ENCODE assay signal across 30 cellular contexts in the genomic region with DNA sequence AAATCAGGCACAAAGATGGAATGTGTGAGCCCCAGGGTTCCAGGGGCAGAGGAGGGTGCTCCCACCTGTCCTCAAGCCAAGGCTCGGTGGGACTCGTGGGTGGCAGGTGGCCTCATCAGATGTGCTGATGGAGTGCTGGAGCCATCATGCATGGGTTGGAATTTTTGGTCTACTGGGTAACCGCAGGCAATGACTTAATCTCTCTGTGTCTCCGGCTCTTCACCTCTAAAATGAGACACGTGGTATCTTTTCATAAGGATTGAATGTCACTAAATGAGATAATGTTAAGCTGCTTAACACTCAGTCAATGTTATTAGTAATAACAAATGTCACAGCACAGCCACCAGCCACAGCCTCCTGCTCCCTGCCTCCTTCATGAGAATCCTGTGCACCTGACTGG.
"Had no signal": no experiment of that assay in that cellular context is flagged by ENCODE, and none has a peak within 500 bp of the region (broad histone marks: within the 10 kb centered on the region; RNA-seq: fewer than 3 reads in every experiment).

No MANE protein-coding gene starts in this region.

- DNase-seq: activated CD4-positive, alpha-beta memory T cell treated with anti-CD3 and anti-CD28 coated beads, Interleukin-2, amount 10 ng/mL, durations not matched to agents 7 days and 5 days; activated CD4-positive, alpha-beta T cell treated with anti-CD3 and anti-CD28 coated beads for 1 hour; activated CD4-positive, alpha-beta T cell treated with anti-CD3 and anti-CD28 coated beads for 48 hours; activated CD4-positive, CD25-positive, alpha-beta regulatory T cell; activated CD8-positive, alpha-beta memory T cell treated with anti-CD3 and anti-CD28 coated beads for 24 hours; activated CD8-positive, alpha-beta memory T cell treated with anti-CD3 and anti-CD28 coated beads, Interleukin-2, amount 10 ng/mL, durations not matched to agents 7 days and 5 days; activated CD8-positive, alpha-beta memory T cell treated with anti-CD3 and anti-CD28 coated beads, Interleukin-2, amount 50 U/mL, for 48 hours; activated effector memory CD4-positive, alpha-beta T cell treated with Interleukin-2 at 50 U/mL for 16 hours; activated naive CD4-positive, alpha-beta T cell; activated naive CD4-positive, alpha-beta T cell treated with anti-CD3 and anti-CD28 coated beads, Interleukin-2, amount 50 U/mL, for 16 hours; activated naive CD8-positive, alpha-beta T cell treated with anti-CD3 and anti-CD28 coated beads for 36 hours; activated T-cell treated with anti-CD3 and anti-CD28 coated beads, Interleukin-2, amount 50 U/mL, for 48 hours; amygdala; NCI-H1105; NCI-H1436; NCI-H1694 treated with DMSO at 0.1 percent for 48 hours; NCI-H2029; NCI-H2107; NCI-H2171; NCI-H510A; NCI-H69; NK-92 treated with Interleukin-12 subunit alpha and Interleukin-12 subunit beta, amount 100 ng/mL, for 24 hours; PC-3; Peyer's patch; RPMI8226; SHP77 treated with DMSO at 0.1 percent for 48 hours; T-helper 1 cell; T-helper 2 cell; T-helper 9 cell had no signal

- ATAC-seq: activated CD8-positive, alpha-beta memory T cell treated with anti-CD3 and anti-CD28 coated beads, Interleukin-2, amount 10 ng/mL, durations not matched to agents 7 days and 5 days; PC-3; SK-N-SH treated with all-trans-retinoic acid at 6 μM for 48 hours had no signal
